1 cellular context compared by ENCODE assay signal in the genomic region with DNA sequence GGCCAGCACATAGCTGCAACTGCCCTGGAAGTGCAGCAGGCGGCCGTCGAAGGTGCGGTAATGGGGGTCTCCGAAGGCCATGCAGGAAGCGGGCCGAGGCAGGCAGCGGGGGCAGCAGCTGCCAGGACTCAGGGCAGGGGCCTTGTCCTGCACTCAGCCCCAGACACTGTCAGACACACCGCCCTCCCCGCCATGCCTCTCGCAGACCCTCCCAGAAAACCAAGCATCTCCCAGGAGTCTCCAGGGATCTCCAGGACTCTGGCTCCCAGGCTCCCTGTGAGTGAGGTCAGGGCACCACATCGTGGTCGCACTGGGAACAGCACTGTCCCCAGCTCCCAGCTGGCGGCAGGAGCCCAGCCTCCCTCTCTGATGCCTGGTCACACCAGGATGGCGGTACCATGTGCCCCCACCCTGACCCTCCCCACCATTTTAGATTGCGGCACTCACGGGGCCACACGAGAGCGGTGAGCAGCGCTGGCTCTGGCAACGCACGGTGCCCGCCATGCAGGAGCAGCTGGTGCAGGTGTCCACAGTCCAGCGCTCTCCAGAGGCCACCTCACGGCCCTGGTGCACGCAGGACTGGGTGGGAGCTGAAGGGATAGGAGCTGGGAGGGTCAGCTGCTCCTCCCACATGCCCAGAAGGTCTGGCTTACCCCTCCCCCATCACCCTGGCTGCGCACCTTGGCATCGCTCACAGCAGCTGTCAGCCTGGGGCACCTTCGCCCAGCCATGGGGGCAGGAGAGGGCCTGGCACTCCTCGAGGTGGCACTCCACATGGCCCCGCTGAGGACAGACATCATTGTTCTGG.
TF ChIP-seq lines count a peak whose summit lies in the region.

No MANE protein-coding gene starts in this region.

TF ChIP-seq in H1, 55 proteins besides CTCF, POLR2A, EP300 and RAD21:
- peak in 1 of 2 experiments; percentile 65; a peak in 2 of 4 replicates for TF ChIP-seq SIN3A (conservative IDR thresholded peaks at IDR 0.05 in 1 of 2, IDR thresholded peaks at IDR 0.05 in 1 of 2; ENCODE audit: low read depth in 1 of 2, low read length in 2 of 2)
- 0 out of 2 replicates have a peak, but pooled peaks have one; percentile 42 for TF ChIP-seq TBP (IDR thresholded peaks at IDR 0.05; ENCODE audit: low read depth, low read length)
- TF ChIP-seq FOSL1 (IDR thresholded peaks at IDR 0.05; ENCODE audit: insufficient read depth, low read depth, low read length), result no peak
- TF ChIP-seq TCF12 (IDR thresholded peaks at IDR 0.05; ENCODE audit: low read depth, low read length), result no peak
- TF ChIP-seq, protein P1, sequence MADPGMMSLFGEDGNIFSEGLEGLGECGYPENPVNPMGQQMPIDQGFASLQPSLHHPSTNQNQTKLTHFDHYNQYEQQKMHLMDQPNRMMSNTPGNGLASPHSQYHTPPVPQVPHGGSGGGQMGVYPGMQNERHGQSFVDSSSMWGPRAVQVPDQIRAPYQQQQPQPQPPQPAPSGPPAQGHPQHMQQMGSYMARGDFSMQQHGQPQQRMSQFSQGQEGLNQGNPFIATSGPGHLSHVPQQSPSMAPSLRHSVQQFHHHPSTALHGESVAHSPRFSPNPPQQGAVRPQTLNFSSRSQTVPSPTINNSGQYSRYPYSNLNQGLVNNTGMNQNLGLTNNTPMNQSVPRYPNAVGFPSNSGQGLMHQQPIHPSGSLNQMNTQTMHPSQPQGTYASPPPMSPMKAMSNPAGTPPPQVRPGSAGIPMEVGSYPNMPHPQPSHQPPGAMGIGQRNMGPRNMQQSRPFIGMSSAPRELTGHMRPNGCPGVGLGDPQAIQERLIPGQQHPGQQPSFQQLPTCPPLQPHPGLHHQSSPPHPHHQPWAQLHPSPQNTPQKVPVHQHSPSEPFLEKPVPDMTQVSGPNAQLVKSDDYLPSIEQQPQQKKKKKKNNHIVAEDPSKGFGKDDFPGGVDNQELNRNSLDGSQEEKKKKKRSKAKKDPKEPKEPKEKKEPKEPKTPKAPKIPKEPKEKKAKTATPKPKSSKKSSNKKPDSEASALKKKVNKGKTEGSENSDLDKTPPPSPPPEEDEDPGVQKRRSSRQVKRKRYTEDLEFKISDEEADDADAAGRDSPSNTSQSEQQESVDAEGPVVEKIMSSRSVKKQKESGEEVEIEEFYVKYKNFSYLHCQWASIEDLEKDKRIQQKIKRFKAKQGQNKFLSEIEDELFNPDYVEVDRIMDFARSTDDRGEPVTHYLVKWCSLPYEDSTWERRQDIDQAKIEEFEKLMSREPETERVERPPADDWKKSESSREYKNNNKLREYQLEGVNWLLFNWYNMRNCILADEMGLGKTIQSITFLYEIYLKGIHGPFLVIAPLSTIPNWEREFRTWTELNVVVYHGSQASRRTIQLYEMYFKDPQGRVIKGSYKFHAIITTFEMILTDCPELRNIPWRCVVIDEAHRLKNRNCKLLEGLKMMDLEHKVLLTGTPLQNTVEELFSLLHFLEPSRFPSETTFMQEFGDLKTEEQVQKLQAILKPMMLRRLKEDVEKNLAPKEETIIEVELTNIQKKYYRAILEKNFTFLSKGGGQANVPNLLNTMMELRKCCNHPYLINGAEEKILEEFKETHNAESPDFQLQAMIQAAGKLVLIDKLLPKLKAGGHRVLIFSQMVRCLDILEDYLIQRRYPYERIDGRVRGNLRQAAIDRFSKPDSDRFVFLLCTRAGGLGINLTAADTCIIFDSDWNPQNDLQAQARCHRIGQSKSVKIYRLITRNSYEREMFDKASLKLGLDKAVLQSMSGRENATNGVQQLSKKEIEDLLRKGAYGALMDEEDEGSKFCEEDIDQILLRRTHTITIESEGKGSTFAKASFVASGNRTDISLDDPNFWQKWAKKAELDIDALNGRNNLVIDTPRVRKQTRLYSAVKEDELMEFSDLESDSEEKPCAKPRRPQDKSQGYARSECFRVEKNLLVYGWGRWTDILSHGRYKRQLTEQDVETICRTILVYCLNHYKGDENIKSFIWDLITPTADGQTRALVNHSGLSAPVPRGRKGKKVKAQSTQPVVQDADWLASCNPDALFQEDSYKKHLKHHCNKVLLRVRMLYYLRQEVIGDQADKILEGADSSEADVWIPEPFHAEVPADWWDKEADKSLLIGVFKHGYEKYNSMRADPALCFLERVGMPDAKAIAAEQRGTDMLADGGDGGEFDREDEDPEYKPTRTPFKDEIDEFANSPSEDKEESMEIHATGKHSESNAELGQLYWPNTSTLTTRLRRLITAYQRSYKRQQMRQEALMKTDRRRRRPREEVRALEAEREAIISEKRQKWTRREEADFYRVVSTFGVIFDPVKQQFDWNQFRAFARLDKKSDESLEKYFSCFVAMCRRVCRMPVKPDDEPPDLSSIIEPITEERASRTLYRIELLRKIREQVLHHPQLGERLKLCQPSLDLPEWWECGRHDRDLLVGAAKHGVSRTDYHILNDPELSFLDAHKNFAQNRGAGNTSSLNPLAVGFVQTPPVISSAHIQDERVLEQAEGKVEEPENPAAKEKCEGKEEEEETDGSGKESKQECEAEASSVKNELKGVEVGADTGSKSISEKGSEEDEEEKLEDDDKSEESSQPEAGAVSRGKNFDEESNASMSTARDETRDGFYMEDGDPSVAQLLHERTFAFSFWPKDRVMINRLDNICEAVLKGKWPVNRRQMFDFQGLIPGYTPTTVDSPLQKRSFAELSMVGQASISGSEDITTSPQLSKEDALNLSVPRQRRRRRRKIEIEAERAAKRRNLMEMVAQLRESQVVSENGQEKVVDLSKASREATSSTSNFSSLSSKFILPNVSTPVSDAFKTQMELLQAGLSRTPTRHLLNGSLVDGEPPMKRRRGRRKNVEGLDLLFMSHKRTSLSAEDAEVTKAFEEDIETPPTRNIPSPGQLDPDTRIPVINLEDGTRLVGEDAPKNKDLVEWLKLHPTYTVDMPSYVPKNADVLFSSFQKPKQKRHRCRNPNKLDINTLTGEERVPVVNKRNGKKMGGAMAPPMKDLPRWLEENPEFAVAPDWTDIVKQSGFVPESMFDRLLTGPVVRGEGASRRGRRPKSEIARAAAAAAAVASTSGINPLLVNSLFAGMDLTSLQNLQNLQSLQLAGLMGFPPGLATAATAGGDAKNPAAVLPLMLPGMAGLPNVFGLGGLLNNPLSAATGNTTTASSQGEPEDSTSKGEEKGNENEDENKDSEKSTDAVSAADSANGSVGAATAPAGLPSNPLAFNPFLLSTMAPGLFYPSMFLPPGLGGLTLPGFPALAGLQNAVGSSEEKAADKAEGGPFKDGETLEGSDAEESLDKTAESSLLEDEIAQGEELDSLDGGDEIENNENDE (IDR thresholded peaks at IDR 0.05; ENCODE audit: insufficient replicate concordance, low read length), result no peak
- TF ChIP-seq, protein P2, sequence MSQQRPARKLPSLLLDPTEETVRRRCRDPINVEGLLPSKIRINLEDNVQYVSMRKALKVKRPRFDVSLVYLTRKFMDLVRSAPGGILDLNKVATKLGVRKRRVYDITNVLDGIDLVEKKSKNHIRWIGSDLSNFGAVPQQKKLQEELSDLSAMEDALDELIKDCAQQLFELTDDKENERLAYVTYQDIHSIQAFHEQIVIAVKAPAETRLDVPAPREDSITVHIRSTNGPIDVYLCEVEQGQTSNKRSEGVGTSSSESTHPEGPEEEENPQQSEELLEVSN (IDR thresholded peaks at IDR 0.05), result peak; percentile 1; the same call in 1 of the 2 replicates
- peak; percentile 34 for TF ChIP-seq KDM4A (IDR thresholded peaks at IDR 0.05; ENCODE audit: low read depth, low read length, severe bottlenecking)
- TF ChIP-seq, protein P3, sequence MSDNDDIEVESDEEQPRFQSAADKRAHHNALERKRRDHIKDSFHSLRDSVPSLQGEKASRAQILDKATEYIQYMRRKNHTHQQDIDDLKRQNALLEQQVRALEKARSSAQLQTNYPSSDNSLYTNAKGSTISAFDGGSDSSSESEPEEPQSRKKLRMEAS (IDR thresholded peaks at IDR 0.05), result peak; percentile 76
- TF ChIP-seq SP4 (IDR thresholded peaks at IDR 0.05; ENCODE audit: low read length), result no peak
- no peak for TF ChIP-seq JUND (IDR thresholded peaks at IDR 0.05; ENCODE audit: low read length)
- TF ChIP-seq, protein P4, sequence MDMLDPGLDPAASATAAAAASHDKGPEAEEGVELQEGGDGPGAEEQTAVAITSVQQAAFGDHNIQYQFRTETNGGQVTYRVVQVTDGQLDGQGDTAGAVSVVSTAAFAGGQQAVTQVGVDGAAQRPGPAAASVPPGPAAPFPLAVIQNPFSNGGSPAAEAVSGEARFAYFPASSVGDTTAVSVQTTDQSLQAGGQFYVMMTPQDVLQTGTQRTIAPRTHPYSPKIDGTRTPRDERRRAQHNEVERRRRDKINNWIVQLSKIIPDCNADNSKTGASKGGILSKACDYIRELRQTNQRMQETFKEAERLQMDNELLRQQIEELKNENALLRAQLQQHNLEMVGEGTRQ (IDR thresholded peaks at IDR 0.05; ENCODE audit: low read length), result no peak
